In genomic region chr20:32112862-32113261, GRCh38 we compare ENCODE assay signal across 12 cellular contexts. TPM values are rescaled to one million over a fixed set of nuclear protein-coding genes. Genes with fewer than 3 reads are reported as not detected.
A peak's percentile ranks its signal among the peaks of the same experiment; 100 is the strongest.
DNase-seq lines count a peak whose midpoint lies in the region; ATAC-seq and TF ChIP-seq lines count a peak whose summit lies in the region.
"Had no signal": no experiment of that assay in that cellular context is flagged by ENCODE, and none has a peak within 500 bp of the region (broad histone marks: within the 10 kb centered on the region; RNA-seq: fewer than 3 reads in every experiment).

No MANE protein-coding gene starts in this region.

- ATAC-seq in HG03520 (IDR thresholded peaks at IDR 0.05; ENCODE audit: unreplicated experiment) = no peak

- H3K9me3 Mint-ChIP-seq in dendritic cell treated with granulocyte-macrophage colony-stimulating factor and Interleukin-4, amounts not matched to agents 40 ng/mL and 50 ng/mL, for 4 days = no peaks in the 10 kb centered on the region

- H3K36me3 Mint-ChIP-seq in dendritic cell treated with granulocyte-macrophage colony-stimulating factor and Interleukin-4, amounts not matched to agents 40 ng/mL and 50 ng/mL, for 4 days (ENCODE audit: low read depth) = peaks cover 36% of the 10 kb centered on the region

- TF ChIP-seq POLR2A in Peyer's patch (IDR thresholded peaks at IDR 0.05) = peak in 1 of 2 donors; percentile 28

- TF ChIP-seq CTCF in Peyer's patch (IDR thresholded peaks at IDR 0.05) (no peak), neutrophil (IDR thresholded peaks at IDR 0.05) (peak; percentile 23)

- intact Hi-C loops in dendritic cell treated with granulocyte-macrophage colony-stimulating factor and Interleukin-4, amounts not matched to agents 40 ng/mL and 50 ng/mL, for 4 days (cut with micrococcal nuclease) = no loop called here

- H3K4me3 ChIP-seq in Peyer's patch (no peak overlapping the region), neutrophil (ENCODE audit: low read depth in 1 of 2, low read length in 1 of 2) (peak overlapping the region; percentile 22 to 31), SJCRH30 (no peak overlapping the region)
- H3K4me3 ChIP-seq: sigmoid colon had no signal

- DNase-seq in HPDE6-E6E7 (ENCODE audit: extremely low spot score) (peak; percentile 72), Peyer's patch (peak in 2 of 3 donors; percentile 69 to 85), SJCRH30 (no peak), COLO829 (ENCODE audit: low spot score) (no peak)
- DNase-seq in stimulated activated CD4-positive, alpha-beta T cell treated with anti-CD3 and anti-CD28 coated beads, Interleukin-4, amount 100 ng/mL, for 24 hours = no peak
- DNase-seq: DMS153, hypothalamus, RPMI8226, sigmoid colon had no signal

- H3K36me3 ChIP-seq in Peyer's patch = peaks cover 0 to 6% (median 0%) of the 10 kb centered on the region in 3 donors
- H3K36me3 ChIP-seq in neutrophil = peaks cover 4% of the 10 kb centered on the region
- 0 out of 2 replicates have a peak, but pooled peaks cover 4% of the 10 kb centered on the region for H3K36me3 ChIP-seq in SJCRH30
- H3K36me3 ChIP-seq: sigmoid colon had no signal

- H3K27me3 ChIP-seq in Peyer's patch (no peaks in the 10 kb centered on the region), neutrophil (no peaks in the 10 kb centered on the region), SJCRH30 (no peaks in the 10 kb centered on the region)
- H3K27me3 ChIP-seq: sigmoid colon had no signal

- H3K9me3 ChIP-seq in Peyer's patch (no peaks in the 10 kb centered on the region), neutrophil (no peaks in the 10 kb centered on the region), SJCRH30 (replicated peaks) (no peaks in the 10 kb centered on the region)
- H3K9me3 ChIP-seq: sigmoid colon had no signal

- H3K4me1 ChIP-seq in Peyer's patch (peaks cover 0 to 35% (median 3%) of the 10 kb centered on the region in 4 donors), neutrophil (ENCODE audit: control insufficient read depth in 1 of 2, insufficient read depth in 1 of 2, low read depth in 1 of 2, low read length in 1 of 2) (peaks cover 60 to 64% of the 10 kb centered on the region in 2 experiments), SJCRH30 (peaks cover 9% of the 10 kb centered on the region; the same call in 1 of the 2 replicates)

- H3K4me1 Mint-ChIP-seq in dendritic cell treated with granulocyte-macrophage colony-stimulating factor and Interleukin-4, amounts not matched to agents 40 ng/mL and 50 ng/mL, for 4 days (ENCODE audit: low read depth) = peaks cover 71% of the 10 kb centered on the region

- H3K27ac ChIP-seq in Peyer's patch (peak overlapping the region in 3 of 4 donors; percentile 23 to 94 (median 50)), neutrophil (peak overlapping the region; percentile 96), SJCRH30 (no peak overlapping the region)
- H3K27ac ChIP-seq: sigmoid colon had no signal

- no peaks in the 10 kb centered on the region for H3K27me3 Mint-ChIP-seq in dendritic cell treated with granulocyte-macrophage colony-stimulating factor and Interleukin-4, amounts not matched to agents 40 ng/mL and 50 ng/mL, for 4 days

- H3K4me3 Mint-ChIP-seq in dendritic cell treated with granulocyte-macrophage colony-stimulating factor and Interleukin-4, amounts not matched to agents 40 ng/mL and 50 ng/mL, for 4 days = peak overlapping the region; percentile 20

- H3K27ac Mint-ChIP-seq in dendritic cell treated with granulocyte-macrophage colony-stimulating factor and Interleukin-4, amounts not matched to agents 40 ng/mL and 50 ng/mL, for 4 days = peak overlapping the region; percentile 69

RNA-seq across cellular contexts. Expression of gene TM9SF4, which starts 3.3 kb away (rescaled TPM):
- 10 to 100 TPM; 28.9 to 59.5 (median 45.5) TPM for total RNA-seq in Peyer's patch
- total RNA-seq in SJCRH30 (2014; rRNA removed; shearing (Covaris generic)) = 40.0 and 42.6 TPM in 2 replicates

Comparison
In these comparisons a context has a peak if more than half of its experiments do, and no peak if none do; other contexts are left out.
1. DNase-seq: peak in HPDE6-E6E7 (single experiment) and Peyer's patch (2 of 3); none in SJCRH30 (0 of 2), COLO829 (single experiment) and stimulated activated CD4-positive, alpha-beta T cell treated with anti-CD3 and anti-CD28 coated beads, Interleukin-4, amount 100 ng/mL, for 24 hours (single experiment).
2. H3K4me3 ChIP-seq: peak in neutrophil (2 of 2); none in Peyer's patch (0 of 4) and SJCRH30 (single experiment).